ENCODE assay signal across 11 cellular contexts in genomic region chr11:45646275-45646970, GRCh38. TPM values are rescaled to one million over a fixed set of nuclear protein-coding genes. Genes with fewer than 3 reads are reported as not detected.
DNase-seq lines count a peak whose midpoint lies in the region; ATAC-seq and TF ChIP-seq lines count a peak whose summit lies in the region.
"Had no signal": no experiment of that assay in that cellular context is flagged by ENCODE, and none has a peak within 500 bp of the region (broad histone marks: within the 10 kb centered on the region; RNA-seq: fewer than 3 reads in every experiment).

No MANE protein-coding gene starts in this region.

- H3K9me3 ChIP-seq in mucosa of descending colon: no peaks in the 10 kb centered on the region
- H3K9me3 ChIP-seq: esophagus squamous epithelium had no signal

- in situ Hi-C loops in astrocyte of the spinal cord (cut with HindIII; ENCODE audit: low sequenced_read_pairs): no loop called here

- DNase-seq in NCI-H2171 treated with DMSO at 0.1 percent for 48 hours (lab: John Stamatoyannopoulos, UW): peak; percentile 43
- no peak for DNase-seq in NCI-H2171 (lab: John Stamatoyannopoulos, UW)
- peak; percentile 29 for DNase-seq in astrocyte of the spinal cord (ENCODE audit: low read depth, low spot score)
- DNase-seq in mucosa of descending colon: no peak
- DNase-seq in coronary artery (ENCODE audit: low spot score): no peak
- DNase-seq in NCI-H187 (lab: John Stamatoyannopoulos, UW): no peak
- no peak for DNase-seq in NCI-H1048 (lab: John Stamatoyannopoulos, UW)
- DNase-seq: activated CD4-positive, alpha-beta memory T cell treated with anti-CD3 and anti-CD28 coated beads for 36 hours; esophagus squamous epithelium; right cardiac atrium had no signal

- intact Hi-C loops in mucosa of descending colon (cut with DNase I, micrococcal nuclease): no loop called here

- peak; percentile 74 for ATAC-seq in HG03342 (IDR thresholded peaks at IDR 0.05; ENCODE audit: unreplicated experiment)
- ATAC-seq in mucosa of descending colon: peak; percentile 36

- no peak overlapping the region for H3K27ac ChIP-seq in coronary artery
- H3K27ac ChIP-seq: esophagus squamous epithelium had no signal

- H3K36me3 ChIP-seq in mucosa of descending colon (ENCODE audit: low read depth): no peaks in the 10 kb centered on the region
- H3K36me3 ChIP-seq: esophagus squamous epithelium had no signal

- H3K4me3 ChIP-seq in astrocyte of the spinal cord (ENCODE audit: low read depth, low read length) (no peak overlapping the region), mucosa of descending colon (no peak overlapping the region), coronary artery (no peak overlapping the region)
- H3K4me3 ChIP-seq: esophagus squamous epithelium had no signal

- TF ChIP-seq CTCF in astrocyte of the spinal cord (IDR thresholded peaks at IDR 0.05; ENCODE audit: low read depth, low read length) (no peak), mucosa of descending colon (IDR thresholded peaks at IDR 0.05) (no peak), coronary artery (IDR thresholded peaks at IDR 0.05) (no peak)

- H3K4me1 ChIP-seq in mucosa of descending colon (ENCODE audit: low read depth): peaks cover 3% of the 10 kb centered on the region
- H3K4me1 ChIP-seq: esophagus squamous epithelium had no signal

RNA-seq across cellular contexts. Expression of gene CHST1, which starts 19.0 kb away (rescaled TPM):
- 1 to 10 TPM in 2 of 3 donors, under 1 TPM in 1; 0.58 to 2.8 (median 1.4) TPM for total RNA-seq in mucosa of descending colon

Comparison
In these comparisons a context has a peak if more than half of its experiments do, and no peak if none do; other contexts are left out.
1. DNase-seq: peak in NCI-H2171 treated with DMSO at 0.1 percent for 48 hours (single experiment) and astrocyte of the spinal cord (single experiment); none in NCI-H2171 (single experiment), mucosa of descending colon (0 of 3), coronary artery (single experiment), NCI-H187 (0 of 2) and NCI-H1048 (single experiment).